21 cellular contexts compared by ENCODE assay signal in the genomic region with DNA sequence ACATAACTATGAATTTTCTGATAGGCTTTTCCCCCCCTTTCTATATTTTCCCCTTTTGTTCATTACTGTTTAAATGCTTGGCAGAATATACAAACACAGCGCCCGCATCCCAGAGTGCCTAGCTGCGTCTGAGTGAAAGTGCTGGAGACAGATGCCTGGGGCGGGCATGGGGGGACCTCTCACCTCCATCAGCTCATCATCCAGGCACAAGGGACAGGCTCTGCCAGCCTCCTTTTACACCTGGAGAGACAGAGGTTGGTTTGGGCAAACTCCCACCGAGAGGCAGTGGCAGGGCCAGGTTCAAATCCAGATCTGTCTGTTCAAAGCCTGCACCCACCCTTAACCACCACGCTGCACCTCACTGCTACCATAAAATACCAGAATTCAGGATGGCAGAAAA.
DNase-seq lines count a peak whose midpoint lies in the region; ATAC-seq and TF ChIP-seq lines count a peak whose summit lies in the region.
"Had no signal": no experiment of that assay in that cellular context is flagged by ENCODE, and none has a peak within 500 bp of the region (broad histone marks: within the 10 kb centered on the region; RNA-seq: fewer than 3 reads in every experiment).

No MANE protein-coding gene starts in this region.

- H3K4me1 ChIP-seq in upper lobe of right lung = peaks cover 51% of the 10 kb centered on the region

- no peak overlapping the region for H3K4me3 ChIP-seq in upper lobe of right lung
- H3K4me3 ChIP-seq: adrenal gland had no signal

- H3K27me3 Mint-ChIP-seq in natural killer cell (ENCODE audit: low read depth in 2 of 2) (no peaks in the 10 kb centered on the region), naive B cell (no peaks in the 10 kb centered on the region)
- no peaks in the 10 kb centered on the region for H3K27me3 Mint-ChIP-seq in natural killer cell treated with Interleukin-12 subunit alpha and Interleukin-12 subunit beta and Interleukin-15 and Interleukin-18, amount 100 ng/mL, for 72 hours

- TF ChIP-seq CTCF in natural killer cell (IDR thresholded peaks at IDR 0.05) (no peak), upper lobe of right lung (IDR thresholded peaks at IDR 0.05) (no peak)

- H3K4me3 Mint-ChIP-seq in natural killer cell = no peak overlapping the region
- no peak overlapping the region for H3K4me3 Mint-ChIP-seq in natural killer cell treated with Interleukin-12 subunit alpha and Interleukin-12 subunit beta and Interleukin-15 and Interleukin-18, amount 100 ng/mL, for 72 hours
- peak overlapping the region; percentile 4 to 84 (median 71) for H3K4me3 Mint-ChIP-seq in naive B cell
- H3K4me3 Mint-ChIP-seq: activated CD8-positive, alpha-beta T cell treated with anti-CD3 and anti-CD28 coated beads, Interleukin-2, amount 10 ng/mL, durations not matched to agents 7 days and 5 days had no signal

- no peaks in the 10 kb centered on the region for H3K36me3 ChIP-seq in upper lobe of right lung
- H3K36me3 ChIP-seq: adrenal gland had no signal

- no peaks in the 10 kb centered on the region for H3K9me3 ChIP-seq in upper lobe of right lung
- H3K9me3 ChIP-seq: adrenal gland, SK-N-SH had no signal

- H3K36me3 Mint-ChIP-seq in natural killer cell (no peaks in the 10 kb centered on the region), naive B cell (peaks cover 0 to 12% of the 10 kb centered on the region in 2 donors)
- H3K36me3 Mint-ChIP-seq in natural killer cell treated with Interleukin-12 subunit alpha and Interleukin-12 subunit beta and Interleukin-15 and Interleukin-18, amount 100 ng/mL, for 72 hours = no peaks in the 10 kb centered on the region

- H3K27ac Mint-ChIP-seq in natural killer cell (peak overlapping the region; percentile 96 to 99), naive B cell (peak overlapping the region; percentile 96 to 99 (median 97))
- H3K27ac Mint-ChIP-seq in natural killer cell treated with Interleukin-12 subunit alpha and Interleukin-12 subunit beta and Interleukin-15 and Interleukin-18, amount 100 ng/mL, for 72 hours = no peak overlapping the region

- H3K27me3 ChIP-seq in upper lobe of right lung = no peaks in the 10 kb centered on the region
- H3K27me3 ChIP-seq: adrenal gland had no signal

- intact Hi-C loops in natural killer cell (cut with micrococcal nuclease) (loop anchor here (2.0 kb wide), 3 partner anchors 17 to 101 kb away; no protein-coding TSS in a partner anchor), upper lobe of right lung (cut with DNase I) (loop anchor here (10.0 kb wide), 1 partner anchor 95 kb away; no protein-coding TSS in a partner anchor)

- peak overlapping the region; percentile 39 for H3K27ac ChIP-seq in cingulate gyrus (ENCODE audit: low read depth, low read length)
- H3K27ac ChIP-seq in upper lobe of right lung = peak overlapping the region; percentile 77

- H3K9me3 Mint-ChIP-seq in natural killer cell (no peaks in the 10 kb centered on the region), naive B cell (peaks cover 0 to under 1% (median 0%) of the 10 kb centered on the region in 7 donors)
- no peaks in the 10 kb centered on the region for H3K9me3 Mint-ChIP-seq in natural killer cell treated with Interleukin-12 subunit alpha and Interleukin-12 subunit beta and Interleukin-15 and Interleukin-18, amount 100 ng/mL, for 72 hours

- ATAC-seq in natural killer cell = no peak
- no peak for ATAC-seq in natural killer cell treated with Interleukin-12 subunit alpha and Interleukin-12 subunit beta and Interleukin-15 and Interleukin-18, amount 100 ng/mL, for 72 hours
- ATAC-seq in naive B cell (ENCODE audit: low read depth in 2 of 2) = no peak
- no peak for ATAC-seq in upper lobe of right lung
- ATAC-seq: activated CD8-positive, alpha-beta T cell treated with anti-CD3 and anti-CD28 coated beads, Interleukin-2, amount 10 ng/mL, durations not matched to agents 7 days and 5 days had no signal

- DNase-seq in natural killer cell (no peak), naive B cell (no peak), upper lobe of right lung (no peak), NCI-H526 (lab: John Stamatoyannopoulos, UW) (no peak), NCI-H345 (lab: John Stamatoyannopoulos, UW) (no peak)
- no peak for DNase-seq in natural killer cell treated with Interleukin-12 subunit alpha and Interleukin-12 subunit beta and Interleukin-15 and Interleukin-18, amount 100 ng/mL, for 72 hours (ENCODE audit: low spot score)
- DNase-seq in stimulated activated CD4-positive, alpha-beta T cell treated with anti-CD3 and anti-CD28 coated beads, Interleukin-12 subunit alpha, Interleukin-12 subunit beta, amount 100 ng/mL, for 4 hours = no peak
- DNase-seq: ACHN; activated CD4-positive, CD25-positive, alpha-beta regulatory T cell; activated CD8-positive, alpha-beta T cell treated with anti-CD3 and anti-CD28 coated beads, Interleukin-2, amount 10 ng/mL, durations not matched to agents 7 days and 5 days; activated gamma-delta T cell treated with Interleukin-2 at 50 U/mL for 16 hours; adrenal gland; DMS153; H7; head of caudate nucleus; NCI-H1105; NCI-H510A treated with DMSO at 0.1 percent for 48 hours; retina; SK-N-SH; T1000 had no signal

- peaks cover 61 to 87% of the 10 kb centered on the region in 2 donors for H3K4me1 Mint-ChIP-seq in natural killer cell
- peaks cover 42 to 52% of the 10 kb centered on the region in 2 donors for H3K4me1 Mint-ChIP-seq in natural killer cell treated with Interleukin-12 subunit alpha and Interleukin-12 subunit beta and Interleukin-15 and Interleukin-18, amount 100 ng/mL, for 72 hours (ENCODE audit: low read depth in 2 of 2)
- H3K4me1 Mint-ChIP-seq in naive B cell = peaks cover 75 to 98% (median 97%) of the 10 kb centered on the region in 3 donors

Comparison
In these comparisons a context has a peak if more than half of its experiments do, and no peak if none do; other contexts are left out.
1. H3K27ac Mint-ChIP-seq: peak in natural killer cell (2 of 2) and naive B cell (6 of 6); none in natural killer cell treated with Interleukin-12 subunit alpha and Interleukin-12 subunit beta and Interleukin-15 and Interleukin-18, amount 100 ng/mL, for 72 hours (0 of 2).
2. H3K4me3 Mint-ChIP-seq: peak in naive B cell (8 of 8); none in natural killer cell (single experiment) and natural killer cell treated with Interleukin-12 subunit alpha and Interleukin-12 subunit beta and Interleukin-15 and Interleukin-18, amount 100 ng/mL, for 72 hours (single experiment).